Comparison of ENCODE assay signal across 1 cellular context in the genomic region with DNA sequence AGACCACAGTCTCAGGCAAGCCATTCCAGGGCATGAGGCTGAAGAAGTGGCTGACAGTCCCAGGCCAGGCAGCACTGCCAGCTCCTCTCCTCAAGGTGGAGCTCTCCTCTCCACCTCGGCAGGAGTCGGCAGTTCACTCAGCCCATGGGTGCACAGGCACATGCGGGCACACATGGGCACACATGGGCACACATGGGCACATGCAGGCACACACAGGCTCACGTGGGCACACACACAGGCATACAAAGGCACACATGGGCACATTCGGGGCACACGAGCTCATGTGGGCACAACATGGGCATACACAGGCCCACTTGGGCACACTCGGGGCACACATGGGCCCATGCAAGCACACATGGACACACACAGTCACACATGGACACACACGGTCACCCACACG.
TF ChIP-seq lines count a peak whose summit lies in the region.

No MANE protein-coding gene starts in this region.

TF ChIP-seq in HepG2, 621 proteins besides CTCF, POLR2A, EP300 and RAD21 (continued from another document):
- TF ChIP-seq, protein P1, sequence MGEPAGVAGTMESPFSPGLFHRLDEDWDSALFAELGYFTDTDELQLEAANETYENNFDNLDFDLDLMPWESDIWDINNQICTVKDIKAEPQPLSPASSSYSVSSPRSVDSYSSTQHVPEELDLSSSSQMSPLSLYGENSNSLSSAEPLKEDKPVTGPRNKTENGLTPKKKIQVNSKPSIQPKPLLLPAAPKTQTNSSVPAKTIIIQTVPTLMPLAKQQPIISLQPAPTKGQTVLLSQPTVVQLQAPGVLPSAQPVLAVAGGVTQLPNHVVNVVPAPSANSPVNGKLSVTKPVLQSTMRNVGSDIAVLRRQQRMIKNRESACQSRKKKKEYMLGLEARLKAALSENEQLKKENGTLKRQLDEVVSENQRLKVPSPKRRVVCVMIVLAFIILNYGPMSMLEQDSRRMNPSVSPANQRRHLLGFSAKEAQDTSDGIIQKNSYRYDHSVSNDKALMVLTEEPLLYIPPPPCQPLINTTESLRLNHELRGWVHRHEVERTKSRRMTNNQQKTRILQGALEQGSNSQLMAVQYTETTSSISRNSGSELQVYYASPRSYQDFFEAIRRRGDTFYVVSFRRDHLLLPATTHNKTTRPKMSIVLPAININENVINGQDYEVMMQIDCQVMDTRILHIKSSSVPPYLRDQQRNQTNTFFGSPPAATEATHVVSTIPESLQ (CRISPR knock-in tag; conservative IDR thresholded peaks at IDR 0.05), result no peak
- TF ChIP-seq ZKSCAN5 (CRISPR knock-in tag; IDR thresholded peaks at IDR 0.05) (no peak), ZNF292 (CRISPR knock-in tag; IDR thresholded peaks at IDR 0.05; ENCODE audit: borderline replicate concordance, low read depth) (no peak), ZNF383 (CRISPR knock-in tag; IDR thresholded peaks at IDR 0.05; ENCODE audit: borderline replicate concordance) (no peak), ZNF10 (CRISPR knock-in tag; IDR thresholded peaks at IDR 0.05; ENCODE audit: borderline replicate concordance, low read depth) (no peak), SETDB1 (CRISPR knock-in tag; IDR thresholded peaks at IDR 0.05; ENCODE audit: borderline replicate concordance) (no peak), ZFX (CRISPR knock-in tag; IDR thresholded peaks at IDR 0.05; ENCODE audit: low read depth) (no peak), ZNF564 (CRISPR knock-in tag; IDR thresholded peaks at IDR 0.05) (no peak), ZBTB21 (CRISPR knock-in tag; IDR thresholded peaks at IDR 0.05) (no peak), ZNF136 (CRISPR knock-in tag; IDR thresholded peaks at IDR 0.05; ENCODE audit: low read depth) (no peak), TCF7L2 (IDR thresholded peaks at IDR 0.05; ENCODE audit: low read depth, low read length) (no peak), ZNF138 (CRISPR knock-in tag; IDR thresholded peaks at IDR 0.05; ENCODE audit: low read depth) (no peak), JUN (CRISPR knock-in tag; IDR thresholded peaks at IDR 0.05) (no peak), LCORL (IDR thresholded peaks at IDR 0.05) (no peak), LCORL (CRISPR knock-in tag; IDR thresholded peaks at IDR 0.05) (no peak), PCBP1 (IDR thresholded peaks at IDR 0.05; ENCODE audit: borderline replicate concordance, low read depth, low read length) (no peak)
- TF ChIP-seq, protein P2, sequence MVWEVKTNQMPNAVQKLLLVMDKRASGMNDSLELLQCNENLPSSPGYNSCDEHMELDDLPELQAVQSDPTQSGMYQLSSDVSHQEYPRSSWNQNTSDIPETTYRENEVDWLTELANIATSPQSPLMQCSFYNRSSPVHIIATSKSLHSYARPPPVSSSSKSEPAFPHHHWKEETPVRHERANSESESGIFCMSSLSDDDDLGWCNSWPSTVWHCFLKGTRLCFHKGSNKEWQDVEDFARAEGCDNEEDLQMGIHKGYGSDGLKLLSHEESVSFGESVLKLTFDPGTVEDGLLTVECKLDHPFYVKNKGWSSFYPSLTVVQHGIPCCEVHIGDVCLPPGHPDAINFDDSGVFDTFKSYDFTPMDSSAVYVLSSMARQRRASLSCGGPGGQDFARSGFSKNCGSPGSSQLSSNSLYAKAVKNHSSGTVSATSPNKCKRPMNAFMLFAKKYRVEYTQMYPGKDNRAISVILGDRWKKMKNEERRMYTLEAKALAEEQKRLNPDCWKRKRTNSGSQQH (CRISPR knock-in tag; IDR thresholded peaks at IDR 0.05; ENCODE audit: low read depth), result 0 out of 2 replicates have a peak, but pooled peaks have one; percentile 25
- TF ChIP-seq, protein P3, sequence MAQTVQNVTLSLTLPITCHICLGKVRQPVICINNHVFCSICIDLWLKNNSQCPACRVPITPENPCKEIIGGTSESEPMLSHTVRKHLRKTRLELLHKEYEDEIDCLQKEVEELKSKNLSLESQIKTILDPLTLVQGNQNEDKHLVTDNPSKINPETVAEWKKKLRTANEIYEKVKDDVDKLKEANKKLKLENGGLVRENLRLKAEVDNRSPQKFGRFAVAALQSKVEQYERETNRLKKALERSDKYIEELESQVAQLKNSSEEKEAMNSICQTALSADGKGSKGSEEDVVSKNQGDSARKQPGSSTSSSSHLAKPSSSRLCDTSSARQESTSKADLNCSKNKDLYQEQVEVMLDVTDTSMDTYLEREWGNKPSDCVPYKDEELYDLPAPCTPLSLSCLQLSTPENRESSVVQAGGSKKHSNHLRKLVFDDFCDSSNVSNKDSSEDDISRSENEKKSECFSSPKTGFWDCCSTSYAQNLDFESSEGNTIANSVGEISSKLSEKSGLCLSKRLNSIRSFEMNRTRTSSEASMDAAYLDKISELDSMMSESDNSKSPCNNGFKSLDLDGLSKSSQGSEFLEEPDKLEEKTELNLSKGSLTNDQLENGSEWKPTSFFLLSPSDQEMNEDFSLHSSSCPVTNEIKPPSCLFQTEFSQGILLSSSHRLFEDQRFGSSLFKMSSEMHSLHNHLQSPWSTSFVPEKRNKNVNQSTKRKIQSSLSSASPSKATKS (CRISPR knock-in tag; IDR thresholded peaks at IDR 0.05), result no peak
- TF ChIP-seq, protein P4, sequence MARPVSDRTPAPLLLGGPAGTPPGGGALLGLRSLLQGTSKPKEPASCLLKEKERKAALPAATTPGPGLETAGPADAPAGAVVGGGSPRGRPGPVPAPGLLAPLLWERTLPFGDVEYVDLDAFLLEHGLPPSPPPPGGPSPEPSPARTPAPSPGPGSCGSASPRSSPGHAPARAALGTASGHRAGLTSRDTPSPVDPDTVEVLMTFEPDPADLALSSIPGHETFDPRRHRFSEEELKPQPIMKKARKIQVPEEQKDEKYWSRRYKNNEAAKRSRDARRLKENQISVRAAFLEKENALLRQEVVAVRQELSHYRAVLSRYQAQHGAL (CRISPR knock-in tag; IDR thresholded peaks at IDR 0.05; ENCODE audit: not compliant biosample characterization), result no peak
- TF ChIP-seq, protein P5, sequence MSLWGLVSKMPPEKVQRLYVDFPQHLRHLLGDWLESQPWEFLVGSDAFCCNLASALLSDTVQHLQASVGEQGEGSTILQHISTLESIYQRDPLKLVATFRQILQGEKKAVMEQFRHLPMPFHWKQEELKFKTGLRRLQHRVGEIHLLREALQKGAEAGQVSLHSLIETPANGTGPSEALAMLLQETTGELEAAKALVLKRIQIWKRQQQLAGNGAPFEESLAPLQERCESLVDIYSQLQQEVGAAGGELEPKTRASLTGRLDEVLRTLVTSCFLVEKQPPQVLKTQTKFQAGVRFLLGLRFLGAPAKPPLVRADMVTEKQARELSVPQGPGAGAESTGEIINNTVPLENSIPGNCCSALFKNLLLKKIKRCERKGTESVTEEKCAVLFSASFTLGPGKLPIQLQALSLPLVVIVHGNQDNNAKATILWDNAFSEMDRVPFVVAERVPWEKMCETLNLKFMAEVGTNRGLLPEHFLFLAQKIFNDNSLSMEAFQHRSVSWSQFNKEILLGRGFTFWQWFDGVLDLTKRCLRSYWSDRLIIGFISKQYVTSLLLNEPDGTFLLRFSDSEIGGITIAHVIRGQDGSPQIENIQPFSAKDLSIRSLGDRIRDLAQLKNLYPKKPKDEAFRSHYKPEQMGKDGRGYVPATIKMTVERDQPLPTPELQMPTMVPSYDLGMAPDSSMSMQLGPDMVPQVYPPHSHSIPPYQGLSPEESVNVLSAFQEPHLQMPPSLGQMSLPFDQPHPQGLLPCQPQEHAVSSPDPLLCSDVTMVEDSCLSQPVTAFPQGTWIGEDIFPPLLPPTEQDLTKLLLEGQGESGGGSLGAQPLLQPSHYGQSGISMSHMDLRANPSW (CRISPR knock-in tag; IDR thresholded peaks at IDR 0.05; ENCODE audit: borderline replicate concordance), result no peak
- TF ChIP-seq, protein P6, sequence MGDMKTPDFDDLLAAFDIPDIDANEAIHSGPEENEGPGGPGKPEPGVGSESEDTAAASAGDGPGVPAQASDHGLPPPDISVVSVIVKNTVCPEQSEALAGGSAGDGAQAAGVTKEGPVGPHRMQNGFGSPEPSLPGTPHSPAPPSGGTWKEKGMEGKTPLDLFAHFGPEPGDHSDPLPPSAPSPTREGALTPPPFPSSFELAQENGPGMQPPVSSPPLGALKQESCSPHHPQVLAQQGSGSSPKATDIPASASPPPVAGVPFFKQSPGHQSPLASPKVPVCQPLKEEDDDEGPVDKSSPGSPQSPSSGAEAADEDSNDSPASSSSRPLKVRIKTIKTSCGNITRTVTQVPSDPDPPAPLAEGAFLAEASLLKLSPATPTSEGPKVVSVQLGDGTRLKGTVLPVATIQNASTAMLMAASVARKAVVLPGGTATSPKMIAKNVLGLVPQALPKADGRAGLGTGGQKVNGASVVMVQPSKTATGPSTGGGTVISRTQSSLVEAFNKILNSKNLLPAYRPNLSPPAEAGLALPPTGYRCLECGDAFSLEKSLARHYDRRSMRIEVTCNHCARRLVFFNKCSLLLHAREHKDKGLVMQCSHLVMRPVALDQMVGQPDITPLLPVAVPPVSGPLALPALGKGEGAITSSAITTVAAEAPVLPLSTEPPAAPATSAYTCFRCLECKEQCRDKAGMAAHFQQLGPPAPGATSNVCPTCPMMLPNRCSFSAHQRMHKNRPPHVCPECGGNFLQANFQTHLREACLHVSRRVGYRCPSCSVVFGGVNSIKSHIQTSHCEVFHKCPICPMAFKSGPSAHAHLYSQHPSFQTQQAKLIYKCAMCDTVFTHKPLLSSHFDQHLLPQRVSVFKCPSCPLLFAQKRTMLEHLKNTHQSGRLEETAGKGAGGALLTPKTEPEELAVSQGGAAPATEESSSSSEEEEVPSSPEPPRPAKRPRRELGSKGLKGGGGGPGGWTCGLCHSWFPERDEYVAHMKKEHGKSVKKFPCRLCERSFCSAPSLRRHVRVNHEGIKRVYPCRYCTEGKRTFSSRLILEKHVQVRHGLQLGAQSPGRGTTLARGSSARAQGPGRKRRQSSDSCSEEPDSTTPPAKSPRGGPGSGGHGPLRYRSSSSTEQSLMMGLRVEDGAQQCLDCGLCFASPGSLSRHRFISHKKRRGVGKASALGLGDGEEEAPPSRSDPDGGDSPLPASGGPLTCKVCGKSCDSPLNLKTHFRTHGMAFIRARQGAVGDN (CRISPR knock-in tag; IDR thresholded peaks at IDR 0.05), result peak; percentile 53
- TF ChIP-seq, protein P7, sequence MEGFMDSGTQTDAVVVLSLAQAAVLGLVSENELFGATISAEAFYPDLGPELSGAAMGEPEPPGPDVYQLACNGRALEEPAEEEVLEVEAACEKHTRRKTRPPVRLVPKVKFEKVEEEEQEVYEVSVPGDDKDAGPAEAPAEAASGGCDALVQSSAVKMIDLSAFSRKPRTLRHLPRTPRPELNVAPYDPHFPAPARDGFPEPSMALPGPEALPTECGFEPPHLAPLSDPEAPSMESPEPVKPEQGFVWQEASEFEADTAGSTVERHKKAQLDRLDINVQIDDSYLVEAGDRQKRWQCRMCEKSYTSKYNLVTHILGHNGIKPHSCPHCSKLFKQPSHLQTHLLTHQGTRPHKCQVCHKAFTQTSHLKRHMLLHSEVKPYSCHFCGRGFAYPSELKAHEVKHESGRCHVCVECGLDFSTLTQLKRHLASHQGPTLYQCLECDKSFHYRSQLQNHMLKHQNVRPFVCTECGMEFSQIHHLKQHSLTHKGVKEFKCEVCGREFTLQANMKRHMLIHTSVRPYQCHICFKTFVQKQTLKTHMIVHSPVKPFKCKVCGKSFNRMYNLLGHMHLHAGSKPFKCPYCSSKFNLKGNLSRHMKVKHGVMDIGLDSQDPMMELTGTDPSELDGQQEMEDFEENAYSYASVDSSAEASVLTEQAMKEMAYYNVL (CRISPR knock-in tag; IDR thresholded peaks at IDR 0.05; ENCODE audit: borderline replicate concordance), result no peak
- TF ChIP-seq, protein P8, sequence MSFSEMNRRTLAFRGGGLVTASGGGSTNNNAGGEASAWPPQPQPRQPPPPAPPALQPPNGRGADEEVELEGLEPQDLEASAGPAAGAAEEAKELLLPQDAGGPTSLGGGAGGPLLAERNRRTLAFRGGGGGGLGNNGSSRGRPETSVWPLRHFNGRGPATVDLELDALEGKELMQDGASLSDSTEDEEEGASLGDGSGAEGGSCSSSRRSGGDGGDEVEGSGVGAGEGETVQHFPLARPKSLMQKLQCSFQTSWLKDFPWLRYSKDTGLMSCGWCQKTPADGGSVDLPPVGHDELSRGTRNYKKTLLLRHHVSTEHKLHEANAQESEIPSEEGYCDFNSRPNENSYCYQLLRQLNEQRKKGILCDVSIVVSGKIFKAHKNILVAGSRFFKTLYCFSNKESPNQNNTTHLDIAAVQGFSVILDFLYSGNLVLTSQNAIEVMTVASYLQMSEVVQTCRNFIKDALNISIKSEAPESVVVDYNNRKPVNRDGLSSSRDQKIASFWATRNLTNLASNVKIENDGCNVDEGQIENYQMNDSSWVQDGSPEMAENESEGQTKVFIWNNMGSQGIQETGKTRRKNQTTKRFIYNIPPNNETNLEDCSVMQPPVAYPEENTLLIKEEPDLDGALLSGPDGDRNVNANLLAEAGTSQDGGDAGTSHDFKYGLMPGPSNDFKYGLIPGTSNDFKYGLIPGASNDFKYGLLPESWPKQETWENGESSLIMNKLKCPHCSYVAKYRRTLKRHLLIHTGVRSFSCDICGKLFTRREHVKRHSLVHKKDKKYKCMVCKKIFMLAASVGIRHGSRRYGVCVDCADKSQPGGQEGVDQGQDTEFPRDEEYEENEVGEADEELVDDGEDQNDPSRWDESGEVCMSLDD (CRISPR knock-in tag; IDR thresholded peaks at IDR 0.05; ENCODE audit: borderline replicate concordance), result no peak
- TF ChIP-seq, protein P9, sequence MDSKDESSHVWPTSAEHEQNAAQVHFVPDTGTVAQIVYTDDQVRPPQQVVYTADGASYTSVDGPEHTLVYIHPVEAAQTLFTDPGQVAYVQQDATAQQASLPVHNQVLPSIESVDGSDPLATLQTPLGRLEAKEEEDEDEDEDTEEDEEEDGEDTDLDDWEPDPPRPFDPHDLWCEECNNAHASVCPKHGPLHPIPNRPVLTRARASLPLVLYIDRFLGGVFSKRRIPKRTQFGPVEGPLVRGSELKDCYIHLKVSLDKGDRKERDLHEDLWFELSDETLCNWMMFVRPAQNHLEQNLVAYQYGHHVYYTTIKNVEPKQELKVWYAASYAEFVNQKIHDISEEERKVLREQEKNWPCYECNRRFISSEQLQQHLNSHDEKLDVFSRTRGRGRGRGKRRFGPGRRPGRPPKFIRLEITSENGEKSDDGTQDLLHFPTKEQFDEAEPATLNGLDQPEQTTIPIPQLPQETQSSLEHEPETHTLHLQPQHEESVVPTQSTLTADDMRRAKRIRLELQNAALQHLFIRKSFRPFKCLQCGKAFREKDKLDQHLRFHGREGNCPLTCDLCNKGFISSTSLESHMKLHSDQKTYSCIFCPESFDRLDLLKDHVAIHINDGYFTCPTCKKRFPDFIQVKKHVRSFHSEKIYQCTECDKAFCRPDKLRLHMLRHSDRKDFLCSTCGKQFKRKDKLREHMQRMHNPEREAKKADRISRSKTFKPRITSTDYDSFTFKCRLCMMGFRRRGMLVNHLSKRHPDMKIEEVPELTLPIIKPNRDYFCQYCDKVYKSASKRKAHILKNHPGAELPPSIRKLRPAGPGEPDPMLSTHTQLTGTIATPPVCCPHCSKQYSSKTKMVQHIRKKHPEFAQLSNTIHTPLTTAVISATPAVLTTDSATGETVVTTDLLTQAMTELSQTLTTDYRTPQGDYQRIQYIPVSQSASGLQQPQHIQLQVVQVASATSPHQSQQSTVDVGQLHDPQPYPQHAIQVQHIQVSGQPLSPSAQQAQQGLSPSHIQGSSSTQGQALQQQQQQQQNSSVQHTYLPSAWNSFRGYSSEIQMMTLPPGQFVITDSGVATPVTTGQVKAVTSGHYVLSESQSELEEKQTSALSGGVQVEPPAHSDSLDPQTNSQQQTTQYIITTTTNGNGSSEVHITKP (CRISPR knock-in tag; IDR thresholded peaks at IDR 0.05; ENCODE audit: low read depth), result no peak
- TF ChIP-seq, protein P10, sequence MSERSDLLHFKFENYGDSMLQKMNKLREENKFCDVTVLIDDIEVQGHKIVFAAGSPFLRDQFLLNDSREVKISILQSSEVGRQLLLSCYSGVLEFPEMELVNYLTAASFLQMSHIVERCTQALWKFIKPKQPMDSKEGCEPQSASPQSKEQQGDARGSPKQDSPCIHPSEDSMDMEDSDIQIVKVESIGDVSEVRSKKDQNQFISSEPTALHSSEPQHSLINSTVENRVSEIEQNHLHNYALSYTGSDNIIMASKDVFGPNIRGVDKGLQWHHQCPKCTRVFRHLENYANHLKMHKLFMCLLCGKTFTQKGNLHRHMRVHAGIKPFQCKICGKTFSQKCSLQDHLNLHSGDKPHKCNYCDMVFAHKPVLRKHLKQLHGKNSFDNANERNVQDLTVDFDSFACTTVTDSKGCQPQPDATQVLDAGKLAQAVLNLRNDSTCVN (CRISPR knock-in tag; IDR thresholded peaks at IDR 0.05; ENCODE audit: borderline replicate concordance), result no peak
